1 cellular context compared by ENCODE assay signal in the genomic region with DNA sequence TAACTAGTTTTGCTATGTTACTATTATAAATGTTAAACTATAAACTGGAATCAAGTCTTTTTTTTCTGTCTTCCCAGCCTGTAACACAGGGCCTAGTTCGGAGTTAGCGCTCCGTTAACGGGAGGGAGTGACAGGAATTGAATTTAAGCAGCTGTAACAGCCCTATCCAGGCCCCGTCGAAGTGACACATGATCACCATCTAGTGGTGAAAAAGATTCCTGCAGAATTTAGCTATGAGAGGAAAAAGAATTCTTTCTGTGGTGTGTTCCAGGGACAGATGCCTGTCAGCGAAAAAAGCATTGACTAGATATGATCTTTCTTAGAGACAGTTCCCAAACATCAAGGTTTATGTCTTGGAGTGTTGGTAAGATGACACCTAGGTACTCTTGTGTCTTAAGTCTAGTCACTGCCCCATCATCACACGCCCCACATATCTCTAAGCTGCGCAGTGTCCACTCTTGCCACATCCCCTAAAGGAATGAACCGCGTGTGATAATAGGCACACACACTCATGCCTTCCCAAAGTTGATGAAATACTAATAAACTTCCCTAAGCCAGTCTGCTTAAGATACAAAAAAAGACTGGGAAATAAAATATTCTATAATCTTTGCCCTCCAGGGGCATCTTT.
TF ChIP-seq lines count a peak whose summit lies in the region.

No MANE protein-coding gene starts in this region.

TF ChIP-seq in Ishikawa, 13 proteins besides CTCF, POLR2A, EP300 and RAD21 (continued from another document):
- TF ChIP-seq TEAD4 (IDR thresholded peaks at IDR 0.05) (no peak), CREB1 (IDR thresholded peaks at IDR 0.05; ENCODE audit: low read depth) (no peak)
